ENCODE assay signal across 8 cellular contexts in the genomic region with DNA sequence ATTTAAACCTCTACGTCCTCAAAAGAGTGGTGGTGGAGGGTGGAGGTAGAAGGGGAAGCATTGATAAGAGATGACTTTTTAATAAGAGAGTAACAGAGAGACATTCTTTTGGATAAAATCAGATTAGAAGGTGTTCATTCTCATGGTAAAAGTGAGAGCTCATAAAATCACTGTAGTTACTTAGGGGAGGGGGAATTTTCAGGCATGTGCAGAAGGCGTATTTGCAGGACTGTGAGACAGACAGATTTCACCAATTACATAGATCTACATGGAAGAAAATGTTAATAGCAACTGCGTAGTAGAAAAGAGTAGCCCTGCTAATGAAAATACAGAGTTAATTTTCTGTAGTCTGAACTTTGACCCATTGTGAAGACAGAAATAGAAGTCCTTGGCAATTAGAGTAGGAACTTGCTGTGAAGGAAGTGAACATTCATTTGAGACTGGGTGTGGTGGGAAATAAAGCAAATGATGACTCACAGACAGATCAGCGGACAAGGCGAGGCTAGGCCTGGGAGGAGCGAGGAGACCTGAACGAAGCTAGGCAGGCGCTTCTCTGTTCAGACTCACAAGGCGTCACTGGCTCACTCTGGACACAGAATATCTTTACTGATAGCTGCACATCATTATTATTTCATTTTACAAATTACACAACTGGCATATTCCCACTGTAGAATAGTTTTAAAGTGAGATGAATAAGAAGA. TPM values are rescaled to one million over a fixed set of nuclear protein-coding genes. Genes with fewer than 3 reads are reported as not detected.
DNase-seq lines count a peak whose midpoint lies in the region; ATAC-seq and TF ChIP-seq lines count a peak whose summit lies in the region.

No MANE protein-coding gene starts in this region.

- ATAC-seq in GM21515 (IDR thresholded peaks at IDR 0.05; ENCODE audit: unreplicated experiment) = no peak
- no peak for ATAC-seq in GM21447 (IDR thresholded peaks at IDR 0.05; ENCODE audit: unreplicated experiment)

- H3K9me3 Mint-ChIP-seq in brain (peaks cover 0 to 8% (median 0%) of the 10 kb centered on the region in 5 experiments), type B pancreatic cell (peaks cover 10% of the 10 kb centered on the region)

- DNase-seq in GOT3 (lab: John Stamatoyannopoulos, UW) = peak; percentile 18
- DNase-seq in RWPE1 (ENCODE audit: low spot score) = peak; percentile 79
- peak; percentile 76 to 91 for DNase-seq in lower leg skin (ENCODE audit: low spot score in 2 of 2)
- DNase-seq in type B pancreatic cell (ENCODE audit: extremely low spot score, unreplicated experiment) = no peak
- no peak for DNase-seq in NCI-H345 treated with DMSO at 0.1 percent for 48 hours (lab: John Stamatoyannopoulos, UW; ENCODE audit: unreplicated experiment)

- POLR2A ChIA-PET in RWPE1 (lab: Yijun Ruan, JAX; ENCODE audit: low non-redundant PET) = no interaction called here

- H3K4me1 Mint-ChIP-seq in brain = peaks cover 24% of the 10 kb centered on the region
- H3K4me1 Mint-ChIP-seq in type B pancreatic cell (ENCODE audit: unreplicated experiment) = peaks cover 7% of the 10 kb centered on the region

- H3K4me3 Mint-ChIP-seq in brain (no peak overlapping the region), type B pancreatic cell (no peak overlapping the region)

- CTCF ChIA-PET in RWPE1 (lab: Yijun Ruan, JAX) = no interaction called here

- no peak for TF ChIP-seq CTCF in RWPE1 (conservative IDR thresholded peaks at IDR 0.05; ENCODE audit: low read depth)
- no peak for TF ChIP-seq CTCF in brain (conservative IDR thresholded peaks at IDR 0.05)
- no peak for TF ChIP-seq CTCF in lower leg skin (IDR thresholded peaks at IDR 0.05)
- no peak for TF ChIP-seq CTCF in type B pancreatic cell (conservative IDR thresholded peaks at IDR 0.05)

- intact Hi-C loops in lower leg skin (cut with DNase I; ENCODE audit: low total_unique reads) = no loop called here

- H3K27me3 Mint-ChIP-seq in brain = peaks cover 3% of the 10 kb centered on the region
- H3K27me3 Mint-ChIP-seq in type B pancreatic cell = no peaks in the 10 kb centered on the region

- peak overlapping the region; percentile 59; the same call in 1 of the 2 replicates for H3K27ac ChIP-seq in RWPE1

- H3K4me3 ChIP-seq in lower leg skin (ENCODE audit: low read depth, poor library complexity, severe bottlenecking) = no peak overlapping the region

- H3K36me3 Mint-ChIP-seq in brain (no peaks in the 10 kb centered on the region), type B pancreatic cell (peaks cover 4% of the 10 kb centered on the region)

- no peak for TF ChIP-seq POLR2A in lower leg skin (IDR thresholded peaks at IDR 0.05)

- WGBS in lower leg skin, 2 donors = 22 to 39% methylated on average over 9 of the region's 9 CpGs

- H3K27ac Mint-ChIP-seq in brain = peak overlapping the region in 3 of 5 experiments; percentile 42 to 81 (median 54)
- H3K27ac Mint-ChIP-seq in type B pancreatic cell = peak overlapping the region; percentile 83

RNA-seq across cellular contexts. Expression of a gene that starts 57.2 kb away (rescaled TPM):
- polyA plus RNA-seq in brain (ENCODE audit: insufficient read depth, low read depth, low replicate concordance) = not detected
- total RNA-seq in lower leg skin = not detected
- 0.67 TPM in 1 of 2 replicates, not detected in the other for total RNA-seq in type B pancreatic cell (ENCODE audit: low replicate concordance)

Comparison
In these comparisons a context has a peak if more than half of its experiments do, and no peak if none do; other contexts are left out.
1. DNase-seq: peak in GOT3 (single experiment), RWPE1 (single experiment) and lower leg skin (2 of 2); none in type B pancreatic cell (single experiment) and NCI-H345 treated with DMSO at 0.1 percent for 48 hours (single experiment).